ENCODE assay signal across 21 cellular contexts in the genomic region with DNA sequence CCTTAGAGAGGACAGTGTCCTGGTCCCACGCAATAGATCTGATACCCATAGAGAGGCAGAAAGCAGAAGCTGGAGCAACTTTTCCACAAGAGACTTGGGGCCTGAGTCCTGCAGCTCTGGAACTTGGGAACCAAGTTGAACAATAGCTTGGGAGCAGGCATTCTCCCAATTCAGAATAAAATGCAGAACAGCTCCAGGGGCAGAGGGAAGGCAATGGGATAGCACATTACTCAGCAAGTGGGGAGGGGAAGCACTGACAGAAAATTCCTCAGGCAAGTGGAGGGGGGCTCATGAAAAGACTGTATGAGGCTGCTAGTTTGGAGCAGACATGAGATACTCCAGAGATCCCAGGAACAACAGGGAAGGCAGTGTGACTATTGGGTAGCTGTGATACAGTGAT.
DNase-seq lines count a peak whose midpoint lies in the region; ATAC-seq and TF ChIP-seq lines count a peak whose summit lies in the region.
"Had no signal": no experiment of that assay in that cellular context is flagged by ENCODE, and none has a peak within 500 bp of the region (broad histone marks: within the 10 kb centered on the region; RNA-seq: fewer than 3 reads in every experiment).

No MANE protein-coding gene starts in this region.

- no peak overlapping the region for H2BK15ac ChIP-seq in mesendoderm (replicated peaks; ENCODE audit: low read depth)

- H4K8ac ChIP-seq in mesendoderm (ENCODE audit: low read depth, low read length) = no peak overlapping the region

- H3K9ac ChIP-seq in PC-3 (ENCODE audit: low read length) (peak overlapping the region; percentile 48), mesendoderm (ENCODE audit: low read length) (no peak overlapping the region)
- H3K9ac ChIP-seq: BLaER1 treated with 17β-estradiol and CSF1 and Interleukin-3, amounts not matched to agents 10 nM and 100 nM had no signal

- H3K36me3 ChIP-seq in PC-3 (ENCODE audit: low read depth, low read length) (no peaks in the 10 kb centered on the region), mesendoderm (ENCODE audit: control insufficient read depth, insufficient read depth, low read length) (no peaks in the 10 kb centered on the region), heart right ventricle (no peaks in the 10 kb centered on the region), esophagus squamous epithelium (no peaks in the 10 kb centered on the region)
- H3K36me3 ChIP-seq: BLaER1 treated with 17β-estradiol and CSF1 and Interleukin-3, amounts not matched to agents 10 nM and 100 nM; MG63; SJCRH30 had no signal

- H3K79me2 ChIP-seq in PC-3 (ENCODE audit: low read length) (no peaks in the 10 kb centered on the region), mesendoderm (ENCODE audit: control insufficient read depth, insufficient read depth, low read length) (no peaks in the 10 kb centered on the region)

- no peak overlapping the region for H2BK5ac ChIP-seq in mesendoderm (ENCODE audit: low read length)

- H2BK120ac ChIP-seq in mesendoderm (ENCODE audit: low read depth, low read length) = no peak overlapping the region

- ATAC-seq in PC-3 (no peak), foreskin keratinocyte (no peak), GM21737 (IDR thresholded peaks at IDR 0.05; ENCODE audit: unreplicated experiment) (no peak), heart right ventricle (no peak)

- H2AFZ ChIP-seq in PC-3 (ENCODE audit: low read length) = no peak overlapping the region

- no peak overlapping the region for H4K5ac ChIP-seq in mesendoderm (ENCODE audit: low read length)

- no peak for TF ChIP-seq CTCF in PC-3 (conservative IDR thresholded peaks at IDR 0.05; ENCODE audit: low read depth, low read length)
- TF ChIP-seq CTCF in foreskin keratinocyte (conservative IDR thresholded peaks at IDR 0.05) = no peak
- TF ChIP-seq CTCF in heart right ventricle (IDR thresholded peaks at IDR 0.05) = no peak
- no peak for TF ChIP-seq CTCF in esophagus squamous epithelium (IDR thresholded peaks at IDR 0.05)

- no peak overlapping the region for H3K4ac ChIP-seq in mesendoderm (ENCODE audit: low read depth, low read length)

- H4K20me1 ChIP-seq in PC-3 (ENCODE audit: low read length) = no peaks in the 10 kb centered on the region
- H4K20me1 ChIP-seq: BLaER1 treated with 17β-estradiol and CSF1 and Interleukin-3, amounts not matched to agents 10 nM and 100 nM had no signal

- no peaks in the 10 kb centered on the region for H3K9me2 ChIP-seq in PC-3 (replicated peaks; ENCODE audit: low read length)

- no peak for TF ChIP-seq POLR2A in esophagus squamous epithelium (IDR thresholded peaks at IDR 0.05)

- no peak overlapping the region for H2AK5ac ChIP-seq in mesendoderm (ENCODE audit: low read length)

- no CpG with 5 or more reads among the region's 1 CpG for WGBS in mesendoderm (ENCODE audit: extremely low coverage, insufficient coverage, low lambda C conversion rate)
- 71 to 76% methylated on average over 1 of the region's 1 CpG for WGBS in heart right ventricle, 2 donors
- WGBS in esophagus squamous epithelium, 2 donors = 43% methylated on average over 1 of the region's 1 CpG; no CpG with 5 or more reads in 1 of the 2 donors

- H3K9me3 ChIP-seq in PC-3 (ENCODE audit: low read length) (no peaks in the 10 kb centered on the region), heart right ventricle (no peaks in the 10 kb centered on the region), esophagus squamous epithelium (no peaks in the 10 kb centered on the region)
- H3K9me3 ChIP-seq: BLaER1 treated with 17β-estradiol and CSF1 and Interleukin-3, amounts not matched to agents 10 nM and 100 nM; MG63; SJCRH30 had no signal

- H3K4me1 ChIP-seq in PC-3 (ENCODE audit: insufficient read depth, low read length) (peaks cover 20% of the 10 kb centered on the region), foreskin keratinocyte (peaks cover 9% of the 10 kb centered on the region), mesendoderm (ENCODE audit: control insufficient read depth, low read depth, low read length) (no peaks in the 10 kb centered on the region), heart right ventricle (no peaks in the 10 kb centered on the region), esophagus squamous epithelium (no peaks in the 10 kb centered on the region)
- H3K4me1 ChIP-seq: BLaER1 treated with 17β-estradiol and CSF1 and Interleukin-3, amounts not matched to agents 10 nM and 100 nM; SJCRH30 had no signal

- POLR2A ChIA-PET in PC-3 (lab: Charles Lee; ENCODE audit: unreplicated experiment) = no interaction called here

- no peaks in the 10 kb centered on the region for H3K79me1 ChIP-seq in mesendoderm (ENCODE audit: low read length)

- intact Hi-C loops in PC-3 (cut with micrococcal nuclease) = loop anchor here (5.0 to 10.0 kb wide), 4 partner anchors 61 to 544 kb away; no protein-coding TSS in a partner anchor
- intact Hi-C loops in heart right ventricle (cut with DNase I) = no loop called here
- intact Hi-C loops in esophagus squamous epithelium (cut with DNase I) = no loop called here

- no peaks in the 10 kb centered on the region for H3F3A ChIP-seq in PC-3 (ENCODE audit: low read length, unreplicated experiment)

- no peak overlapping the region for H3K23ac ChIP-seq in mesendoderm (ENCODE audit: low read length)

- H3K27me3 ChIP-seq in PC-3 (ENCODE audit: low read length) = no peaks in the 10 kb centered on the region
- H3K27me3 ChIP-seq in foreskin keratinocyte = no peaks in the 10 kb centered on the region
- H3K27me3 ChIP-seq in mesendoderm (ENCODE audit: insufficient read depth, low read length, poor library complexity) = no peaks in the 10 kb centered on the region
- H3K27me3 ChIP-seq in heart right ventricle = no peaks in the 10 kb centered on the region
- no peaks in the 10 kb centered on the region for H3K27me3 ChIP-seq in esophagus squamous epithelium
- H3K27me3 ChIP-seq: BLaER1 treated with 17β-estradiol and CSF1 and Interleukin-3, amounts not matched to agents 10 nM and 100 nM; SJCRH30 had no signal

- H3K18ac ChIP-seq in mesendoderm (ENCODE audit: low read length) = no peak overlapping the region

- H3K4me3 ChIP-seq in PC-3 (ENCODE audit: low read length) (no peak overlapping the region), mesendoderm (ENCODE audit: low read length) (no peak overlapping the region), heart right ventricle (no peak overlapping the region), esophagus squamous epithelium (no peak overlapping the region)
- H3K4me3 ChIP-seq: BLaER1 treated with 17β-estradiol and CSF1 and Interleukin-3, amounts not matched to agents 10 nM and 100 nM; MG63; SJCRH30 had no signal

- no peak overlapping the region for H3K56ac ChIP-seq in mesendoderm (ENCODE audit: low read length)

- CTCF ChIA-PET in PC-3 (lab: Charles Lee) = no interaction called here

- H3K27ac ChIP-seq in PC-3 (ENCODE audit: low read length) (peak overlapping the region; percentile 79), foreskin keratinocyte (peak overlapping the region; percentile 94), mesendoderm (ENCODE audit: low read depth, low read length) (no peak overlapping the region), heart right ventricle (no peak overlapping the region), esophagus squamous epithelium (no peak overlapping the region)
- H3K27ac ChIP-seq: BLaER1 treated with 17β-estradiol and CSF1 and Interleukin-3, amounts not matched to agents 10 nM and 100 nM; SJCRH30 had no signal

- DNase-seq in ELF-1 (ENCODE audit: low read depth, low spot score) = peak; percentile 70
- DNase-seq in PC-3 = no peak
- no peak for DNase-seq in foreskin keratinocyte
- DNase-seq in mesendoderm = peak; percentile 63
- DNase-seq in HUDEP-2 (lab: John Stamatoyannopoulos, UW; ENCODE audit: unreplicated experiment in 76 of 76) = no peak
- DNase-seq in heart right ventricle = no peak
- no peak for DNase-seq in esophagus squamous epithelium (lab: John Stamatoyannopoulos, UW)
- DNase-seq: 8988T; CD4-positive, alpha-beta memory T cell; GOT3; Kasumi-1; NCI-H1417 treated with DMSO at 0.1 percent for 48 hours; NCI-H187; NCI-H2107; NCI-H2227 treated with DMSO at 0.1 percent for 48 hours; NCI-H524; NCI-H82; SJCRH30 had no signal

- H3K4me2 ChIP-seq in PC-3 (ENCODE audit: low read length) (peak overlapping the region; percentile 27; the same call in 1 of the 2 replicates), mesendoderm (ENCODE audit: low read length) (no peak overlapping the region)
- H3K4me2 ChIP-seq: BLaER1 treated with 17β-estradiol and CSF1 and Interleukin-3, amounts not matched to agents 10 nM and 100 nM had no signal

- no TSS peak for BruUV-seq in PC-3 (replicated peaks; lab: Mats Ljungman, UMichigan)

Comparison
In these comparisons a context has a peak if more than half of its experiments do, and no peak if none do; other contexts are left out.
1. DNase-seq: peak in ELF-1 (single experiment) and mesendoderm (single experiment); none in PC-3 (single experiment), foreskin keratinocyte (0 of 2), HUDEP-2 (0 of 76), heart right ventricle (0 of 2) and esophagus squamous epithelium (single experiment).
2. H3K27ac ChIP-seq: peak in PC-3 (single experiment) and foreskin keratinocyte (single experiment); none in mesendoderm (single experiment), heart right ventricle (0 of 10) and esophagus squamous epithelium (0 of 4).